In the genomic region with DNA sequence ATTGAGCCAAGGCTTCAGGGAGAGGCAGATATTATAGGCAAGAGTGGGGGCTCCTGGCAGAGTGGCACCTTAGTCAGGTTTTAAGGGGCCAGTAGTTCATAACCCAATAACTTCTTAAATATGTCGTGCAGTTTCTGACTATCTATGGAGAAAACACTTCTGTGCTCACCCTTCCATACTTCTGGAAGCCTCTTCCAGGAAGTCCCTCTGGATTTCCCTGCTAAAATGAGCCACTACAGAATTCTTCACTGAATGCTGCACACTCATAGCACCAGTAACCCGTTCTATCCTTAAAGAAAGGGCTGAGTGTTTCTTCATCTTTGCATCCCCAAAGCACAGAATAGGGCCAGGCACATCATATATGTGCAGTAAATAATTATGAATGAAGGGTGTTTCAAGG, we compare ENCODE assay signal across 7 cellular contexts.
"Had no signal": no experiment of that assay in that cellular context is flagged by ENCODE, and none has a peak within 500 bp of the region (broad histone marks: within the 10 kb centered on the region; RNA-seq: fewer than 3 reads in every experiment).

No MANE protein-coding gene starts in this region.

- FAIRE-seq: HepG2, HTR-8/SVneo had no signal

- H3K9ac ChIP-seq: KMS-11 had no signal

- ATAC-seq: HepG2 had no signal

- H3K4me2 ChIP-seq: KMS-11 had no signal

- H3K27ac ChIP-seq: HL-60, KMS-11 had no signal

- DNase-seq: IMR-90, KBM-7, KG1 had no signal
